10 cellular contexts compared by ENCODE assay signal in genomic region chr4:113784497-113785254, GRCh38. TPM values are rescaled to one million over a fixed set of nuclear protein-coding genes. Genes with fewer than 3 reads are reported as not detected.
DNase-seq lines count a peak whose midpoint lies in the region; ATAC-seq and TF ChIP-seq lines count a peak whose summit lies in the region.
"Had no signal": no experiment of that assay in that cellular context is flagged by ENCODE, and none has a peak within 500 bp of the region (broad histone marks: within the 10 kb centered on the region; RNA-seq: fewer than 3 reads in every experiment).

No MANE protein-coding gene starts in this region.

- peaks cover 9 to 10% of the 10 kb centered on the region in 2 donors for H3K9me3 Mint-ChIP-seq in activated naive CD4-positive, alpha-beta T cell treated with anti-CD3 and anti-CD28 coated beads, Interleukin-2, amount 50 U/mL, for 72 hours
- H3K9me3 Mint-ChIP-seq in activated naive CD8-positive, alpha-beta T cell (ENCODE audit: low read depth) = peaks cover 4% of the 10 kb centered on the region

- peak; percentile 58 to 62 for ATAC-seq in activated naive CD4-positive, alpha-beta T cell treated with anti-CD3 and anti-CD28 coated beads, Interleukin-2, amount 50 U/mL, for 72 hours
- ATAC-seq in thoracic aorta (ENCODE audit: insufficient number of reproducible peaks, low FRiP score, low read depth) (peak; percentile 77), GM19397 (IDR thresholded peaks at IDR 0.05; ENCODE audit: unreplicated experiment) (no peak)

- no peaks in the 10 kb centered on the region for H3K9me3 ChIP-seq in left ventricle myocardium inferior (replicated peaks)
- no peaks in the 10 kb centered on the region for H3K9me3 ChIP-seq in thoracic aorta

- H3K27ac ChIP-seq in left ventricle myocardium inferior (replicated peaks) (peak overlapping the region; percentile 33), thoracic aorta (peak overlapping the region in 1 of 2 donors; percentile 15)

- H3K4me1 ChIP-seq in left ventricle myocardium inferior (no peaks in the 10 kb centered on the region), thoracic aorta (ENCODE audit: control insufficient read depth in 1 of 2, low read depth in 2 of 2) (peaks cover 5 to 13% of the 10 kb centered on the region in 2 donors)

- intact Hi-C loops in left ventricle myocardium inferior (cut with micrococcal nuclease) = loop anchor here (10.0 kb wide), 1 partner anchor 110 kb away; no protein-coding TSS in a partner anchor

- peaks cover 30% of the 10 kb centered on the region for H3K4me1 Mint-ChIP-seq in activated naive CD8-positive, alpha-beta T cell (ENCODE audit: low read depth)

- DNase-seq in activated naive CD4-positive, alpha-beta T cell treated with anti-CD3 and anti-CD28 coated beads, Interleukin-2, amount 50 U/mL, for 72 hours (ENCODE audit: low spot score in 2 of 2) = no peak
- no peak for DNase-seq in activated naive CD4-positive, alpha-beta T cell treated with Interleukin-2 at 50 U/mL for 16 hours
- DNase-seq in left ventricle myocardium inferior (no peak), thoracic aorta (ENCODE audit: low spot score) (no peak), SHP77 (lab: John Stamatoyannopoulos, UW) (no peak), NCI-H1105 (lab: John Stamatoyannopoulos, UW) (no peak)
- DNase-seq: CD4-positive, CD25-positive, alpha-beta regulatory T cell; Karpas-422 had no signal

- H3K36me3 ChIP-seq in left ventricle myocardium inferior (no peaks in the 10 kb centered on the region), thoracic aorta (no peaks in the 10 kb centered on the region)

- H3K27me3 ChIP-seq in left ventricle myocardium inferior (ENCODE audit: low read depth) (no peaks in the 10 kb centered on the region), thoracic aorta (replicated peaks; ENCODE audit: insufficient read depth) (no peaks in the 10 kb centered on the region)

- no peaks in the 10 kb centered on the region for H3K36me3 Mint-ChIP-seq in activated naive CD4-positive, alpha-beta T cell treated with anti-CD3 and anti-CD28 coated beads, Interleukin-2, amount 50 U/mL, for 72 hours
- peaks cover 5% of the 10 kb centered on the region for H3K36me3 Mint-ChIP-seq in activated naive CD8-positive, alpha-beta T cell
- H3K36me3 Mint-ChIP-seq: CD4-positive, CD25-positive, alpha-beta regulatory T cell had no signal

- H3K27me3 Mint-ChIP-seq in activated naive CD8-positive, alpha-beta T cell = no peaks in the 10 kb centered on the region

- no peak overlapping the region for H3K4me3 Mint-ChIP-seq in activated naive CD8-positive, alpha-beta T cell

- H3K4me3 ChIP-seq in left ventricle myocardium inferior = no peak overlapping the region
- no peak overlapping the region for H3K4me3 ChIP-seq in thoracic aorta

- TF ChIP-seq CTCF in left ventricle myocardium inferior (IDR thresholded peaks at IDR 0.05; ENCODE audit: borderline replicate concordance) = no peak
- TF ChIP-seq CTCF in thoracic aorta (IDR thresholded peaks at IDR 0.05) = no peak

- H3K27ac Mint-ChIP-seq in activated naive CD4-positive, alpha-beta T cell treated with anti-CD3 and anti-CD28 coated beads, Interleukin-2, amount 50 U/mL, for 72 hours = no peak overlapping the region
- peak overlapping the region; percentile 54 for H3K27ac Mint-ChIP-seq in activated naive CD8-positive, alpha-beta T cell

RNA-seq across cellular contexts. Expression of gene CAMK2D, which starts 23.1 kb away (rescaled TPM):
- total RNA-seq in activated naive CD4-positive, alpha-beta T cell treated with anti-CD3 and anti-CD28 coated beads, Interleukin-2, amount 50 U/mL, for 72 hours = 10 to 100 TPM; 61.3 to 74.6 TPM
- total RNA-seq in left ventricle myocardium inferior (223 TPM), thoracic aorta (10 to 100 TPM; 50.6 to 70.1 TPM)
